ENCODE assay signal across 34 cellular contexts in the genomic region with DNA sequence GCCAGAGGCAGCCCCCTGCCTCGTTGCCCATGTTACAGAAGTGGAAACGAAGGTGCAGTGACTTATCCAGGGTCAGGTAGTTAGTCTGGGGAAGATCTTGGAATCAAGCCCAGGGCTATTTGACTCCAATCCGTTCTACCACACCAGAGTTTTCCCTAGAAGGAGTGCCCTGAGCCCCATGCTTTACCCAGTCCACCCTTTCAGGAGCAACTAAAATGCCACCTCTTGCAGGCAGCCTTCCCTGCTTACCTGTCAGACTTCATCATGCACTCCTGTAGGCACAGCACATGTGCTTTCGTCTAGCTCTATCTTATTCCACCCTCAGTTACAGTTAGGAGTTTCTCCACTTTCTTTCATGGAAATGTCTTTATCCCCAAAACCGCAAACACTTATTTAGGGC.
"Had no signal": no experiment of that assay in that cellular context is flagged by ENCODE, and none has a peak within 500 bp of the region (broad histone marks: within the 10 kb centered on the region; RNA-seq: fewer than 3 reads in every experiment).

No MANE protein-coding gene starts in this region.

- H3K4me3 ChIP-seq: ascending aorta, cardiac muscle cell had no signal

- H3K27ac ChIP-seq: ascending aorta, cardiac muscle cell, VCaP had no signal

- FAIRE-seq: bronchial epithelial cell, TTC549 had no signal

- H3K36me3 ChIP-seq: ascending aorta, cardiac muscle cell had no signal

- DNase-seq: activated CD4-positive, alpha-beta memory T cell treated with anti-CD3 and anti-CD28 coated beads, Interleukin-2, amount 10 ng/mL, durations not matched to agents 7 days and 5 days; activated CD4-positive, alpha-beta T cell treated with anti-CD3 and anti-CD28 coated beads for 1 hour; activated CD4-positive, alpha-beta T cell treated with anti-CD3 and anti-CD28 coated beads for 36 hours; activated CD4-positive, alpha-beta T cell treated with anti-CD3 and anti-CD28 coated beads for 48 hours; activated CD4-positive, alpha-beta T cell treated with anti-CD3 and anti-CD28 coated beads, Interleukin-2, amount 10 ng/mL, durations not matched to agents 7 days and 5 days; activated CD4-positive, alpha-beta T cell treated with anti-CD3 and anti-CD28 coated beads, Interleukin-2, amount 50 U/mL, for 48 hours; activated CD4-positive, CD25-positive, alpha-beta regulatory T cell; activated CD8-positive, alpha-beta memory T cell treated with anti-CD3 and anti-CD28 coated beads for 24 hours; activated CD8-positive, alpha-beta memory T cell treated with anti-CD3 and anti-CD28 coated beads, Interleukin-2, amount 10 ng/mL, durations not matched to agents 7 days and 5 days; activated CD8-positive, alpha-beta T cell treated with anti-CD3 and anti-CD28 coated beads, Interleukin-2, amount 10 ng/mL, durations not matched to agents 7 days and 5 days; activated effector memory CD4-positive, alpha-beta T cell treated with anti-CD3 and anti-CD28 coated beads, Interleukin-2, amount 50 U/mL, for 16 hours; activated gamma-delta T cell treated with Interleukin-2 at 50 U/mL for 16 hours; activated naive CD4-positive, alpha-beta T cell treated with anti-CD3 and anti-CD28 coated beads, Interleukin-2, amount 10 ng/mL, durations not matched to agents 7 days and 5 days; activated naive CD4-positive, alpha-beta T cell treated with Interleukin-2 at 50 U/mL for 16 hours; activated naive CD8-positive, alpha-beta T cell treated with anti-CD3 and anti-CD28 coated beads, Interleukin-2, amount 10 ng/mL, durations not matched to agents 7 days and 5 days; activated naive CD8-positive, alpha-beta T cell treated with anti-CD3 and anti-CD28 coated beads, Interleukin-2, amount 50 U/mL, for 24 hours; activated T-cell treated with anti-CD3 and anti-CD28 coated beads for 4 hours; activated T-cell treated with anti-CD3 and anti-CD28 coated beads, Interleukin-2, amount 50 U/mL, for 1 hour; activated T-cell treated with anti-CD3 and anti-CD28 coated beads, Interleukin-2, amount 50 U/mL, for 4 hours; activated T-cell treated with anti-CD3 and anti-CD28 coated beads, Interleukin-2, amount 50 U/mL, for 72 hours; amygdala; anterior cingulate cortex; caudate nucleus; cerebellar nuclear complex; T-helper 1 cell; T-helper 2 cell; T-helper 9 cell had no signal

- H3K9me3 ChIP-seq: ascending aorta had no signal

- ATAC-seq: activated CD4-positive, alpha-beta T cell treated with anti-CD3 and anti-CD28 coated beads for 36 hours; activated CD4-positive, CD25-positive, alpha-beta regulatory T cell treated with anti-CD3 and anti-CD28 coated beads, Interleukin-2, amount 50 U/mL, for 24 hours; activated CD8-positive, alpha-beta memory T cell treated with anti-CD3 and anti-CD28 coated beads, Interleukin-2, amount 10 ng/mL, durations not matched to agents 7 days and 5 days; activated CD8-positive, alpha-beta T cell treated with anti-CD3 and anti-CD28 coated beads, Interleukin-2, amount 10 ng/mL, durations not matched to agents 7 days and 5 days; activated naive CD8-positive, alpha-beta T cell treated with anti-CD3 and anti-CD28 coated beads, Interleukin-2, amount 50 U/mL, for 24 hours; activated T-cell treated with anti-CD3 and anti-CD28 coated beads, Interleukin-2, amount 50 U/mL, for 4 hours; activated T-cell treated with anti-CD3 and anti-CD28 coated beads, Interleukin-2, amount 50 U/mL, for 72 hours; activated T-helper 17 cell treated with anti-CD3 and anti-CD28 coated beads, Interleukin-2, amount 50 U/mL, for 72 hours had no signal

- H3K27me3 ChIP-seq: ascending aorta had no signal

- H3K4me1 ChIP-seq: ascending aorta had no signal
